ENCODE assay signal across 8 cellular contexts in genomic region chr7:154946166-154946565, GRCh38.
"Had no signal": no experiment of that assay in that cellular context is flagged by ENCODE, and none has a peak within 500 bp of the region (broad histone marks: within the 10 kb centered on the region; RNA-seq: fewer than 3 reads in every experiment).

No MANE protein-coding gene starts in this region.

- H3K27ac ChIP-seq: HL-60 had no signal

- FAIRE-seq: HepG2, HTR-8/SVneo, K562 had no signal

- H3K9me3 Mint-ChIP-seq: IgD-negative memory B cell had no signal

- H3K4me3 ChIP-seq: K562 had no signal

- H3K27me3 Mint-ChIP-seq: IgD-negative memory B cell had no signal

- H3K4me3 Mint-ChIP-seq: IgD-negative memory B cell had no signal

- DNase-seq: IMR-90, KBM-7, KG1 had no signal

- H3K27ac Mint-ChIP-seq: IgD-negative memory B cell had no signal
